In genomic region chr9:10653-11053, GRCh38 we compare ENCODE assay signal across 8 cellular contexts. TPM values are rescaled to one million over a fixed set of nuclear protein-coding genes. Genes with fewer than 3 reads are reported as not detected.
DNase-seq lines count a peak whose midpoint lies in the region; ATAC-seq and TF ChIP-seq lines count a peak whose summit lies in the region.
"Not testable (repeated sequence)": the region's sequence is repeated elsewhere in the genome, so short reads cannot be mapped to it uniquely, and the experiment has no call there.

No MANE protein-coding gene starts in this region.

- TF ChIP-seq CTCF in activated B cell treated with CpG ODN at 0.5 μM for 24 hours (IDR thresholded peaks at IDR 0.05); fibroblast of pulmonary artery (IDR thresholded peaks at IDR 0.05; ENCODE audit: low read length, missing control alignments); type B pancreatic cell (conservative IDR thresholded peaks at IDR 0.05): not testable (repeated sequence)

- H3K4me3 ChIP-seq in CD4-positive, alpha-beta memory T cell (ENCODE audit: low read length in 2 of 2); Karpas-422 (ENCODE audit: low read length); trophoblast cell (ENCODE audit: low read depth, low read length): not testable (repeated sequence)
- H3K4me3 ChIP-seq in fibroblast of pulmonary artery (replicated peaks; ENCODE audit: low read depth, low read length), result peak overlapping the region; percentile 28

- H3K79me1 ChIP-seq in trophoblast cell (ENCODE audit: low read length), result not testable (repeated sequence)

- not testable (repeated sequence) for H4K20me1 ChIP-seq in Karpas-422 (ENCODE audit: insufficient read depth, low read depth, low read length)

- not testable (repeated sequence) for H4K91ac ChIP-seq in trophoblast cell (ENCODE audit: low read depth, low read length)

- POLR2A ChIA-PET in CD4-positive, alpha-beta memory T cell (lab: Charles Lee; ENCODE audit: partially characterized antibody); activated B cell treated with CpG ODN at 0.5 μM for 24 hours (lab: Charles Lee): not testable (repeated sequence)

- CTCF ChIA-PET in CD4-positive, alpha-beta memory T cell (lab: Charles Lee; ENCODE audit: partially characterized antibody); activated B cell treated with CpG ODN at 0.5 μM for 24 hours (lab: Charles Lee): not testable (repeated sequence)

- H2BK120ac ChIP-seq in trophoblast cell (ENCODE audit: insufficient read depth, low read length, poor library complexity), result not testable (repeated sequence)

- not testable (repeated sequence) for H2AK5ac ChIP-seq in trophoblast cell (ENCODE audit: low read length)

- not testable (repeated sequence) for H3K9me3 Mint-ChIP-seq in CD4-positive, alpha-beta memory T cell; activated B cell treated with CpG ODN at 0.5 μM for 24 hours; type B pancreatic cell

- H3K36me3 Mint-ChIP-seq in CD4-positive, alpha-beta memory T cell; activated B cell treated with CpG ODN at 0.5 μM for 24 hours (ENCODE audit: low read depth); type B pancreatic cell: not testable (repeated sequence)

- H3K14ac ChIP-seq in trophoblast cell (ENCODE audit: low read length), result not testable (repeated sequence)

- not testable (repeated sequence) for H3K18ac ChIP-seq in trophoblast cell (ENCODE audit: low read length)

- H3K27ac Mint-ChIP-seq in CD4-positive, alpha-beta memory T cell; activated B cell treated with CpG ODN at 0.5 μM for 24 hours; type B pancreatic cell: not testable (repeated sequence)

- H3K36me3 ChIP-seq in CD4-positive, alpha-beta memory T cell (ENCODE audit: insufficient read depth, low read length); Karpas-422 (ENCODE audit: insufficient read depth, low read length); trophoblast cell (ENCODE audit: control insufficient read depth in 1 of 2, insufficient read depth in 2 of 2, low read length in 2 of 2): not testable (repeated sequence)

- not testable (repeated sequence) for H3K27ac ChIP-seq in CD4-positive, alpha-beta memory T cell (ENCODE audit: low read depth, low read length); Karpas-422 (ENCODE audit: low read length); trophoblast cell (ENCODE audit: low read depth, low read length)

- H4K8ac ChIP-seq in trophoblast cell (ENCODE audit: low read depth, low read length), result not testable (repeated sequence)

- H3K79me2 ChIP-seq in Karpas-422 (ENCODE audit: low read length); trophoblast cell (ENCODE audit: control insufficient read depth, insufficient read depth, low read length, poor library complexity): not testable (repeated sequence)

- H3K4me2 ChIP-seq in Karpas-422 (ENCODE audit: low read depth, low read length, poor library complexity, severe bottlenecking); trophoblast cell (ENCODE audit: low read length): not testable (repeated sequence)

- DNase-seq in CD4-positive, alpha-beta memory T cell, result peak in 4 of 5 donors; percentile 6 to 31 (median 18)
- DNase-seq in Karpas-422, result peak; percentile 39
- DNase-seq in activated B cell treated with CpG ODN at 0.5 μM for 24 hours, result peak; percentile 24
- peak; percentile 3 for DNase-seq in astrocyte of the hippocampus (ENCODE audit: low read depth, low spot score)
- peak; percentile 28 for DNase-seq in fibroblast of pulmonary artery (ENCODE audit: low read depth)
- DNase-seq in left colon, result peak; percentile 39 to 56
- peak; percentile 75 to 94 for DNase-seq in trophoblast cell
- not testable (repeated sequence) for DNase-seq in type B pancreatic cell (ENCODE audit: extremely low spot score, unreplicated experiment)

- not testable (repeated sequence) for H3K9me2 ChIP-seq in Karpas-422 (replicated peaks; ENCODE audit: insufficient read depth, low read length)

- H4K12ac ChIP-seq in trophoblast cell (ENCODE audit: low read depth, low read length), result not testable (repeated sequence)

- H3K9me3 ChIP-seq in CD4-positive, alpha-beta memory T cell (ENCODE audit: control insufficient read depth in 1 of 2, low read length in 2 of 2); Karpas-422 (ENCODE audit: low read length); trophoblast cell (ENCODE audit: insufficient read depth, low read depth, low read length): not testable (repeated sequence)

- H2AFZ ChIP-seq in Karpas-422 (ENCODE audit: low read length); trophoblast cell (ENCODE audit: insufficient read depth, low read length, poor library complexity): not testable (repeated sequence)

- H3K23ac ChIP-seq in trophoblast cell (ENCODE audit: low read length), result not testable (repeated sequence)

- intact Hi-C loops in CD4-positive, alpha-beta memory T cell (cut with micrococcal nuclease); activated B cell treated with CpG ODN at 0.5 μM for 24 hours (cut with micrococcal nuclease); left colon (cut with DNase I, micrococcal nuclease): not testable (repeated sequence)

- not testable (repeated sequence) for ATAC-seq in activated B cell treated with CpG ODN at 0.5 μM for 24 hours (ENCODE audit: low read depth)
- ATAC-seq in left colon, result peak; percentile 57

- not testable (repeated sequence) for H3K27me3 ChIP-seq in CD4-positive, alpha-beta memory T cell (ENCODE audit: insufficient read depth, low read length); Karpas-422 (ENCODE audit: low read length); trophoblast cell (ENCODE audit: insufficient read depth, low read length)

- not testable (repeated sequence) for H2BK5ac ChIP-seq in trophoblast cell (ENCODE audit: low read depth, low read length, poor library complexity)

- H3K4me1 Mint-ChIP-seq in CD4-positive, alpha-beta memory T cell; activated B cell treated with CpG ODN at 0.5 μM for 24 hours; type B pancreatic cell (ENCODE audit: unreplicated experiment): not testable (repeated sequence)

- H3K4me3 Mint-ChIP-seq in CD4-positive, alpha-beta memory T cell, result peak overlapping the region in 1 of 8 donors; percentile 23
- H3K4me3 Mint-ChIP-seq in activated B cell treated with CpG ODN at 0.5 μM for 24 hours, result not testable (repeated sequence)
- H3K4me3 Mint-ChIP-seq in type B pancreatic cell, result peak overlapping the region; percentile 27

- H2BK12ac ChIP-seq in trophoblast cell (ENCODE audit: low read length), result not testable (repeated sequence)

- not testable (repeated sequence) for H3K27me3 Mint-ChIP-seq in CD4-positive, alpha-beta memory T cell; activated B cell treated with CpG ODN at 0.5 μM for 24 hours; type B pancreatic cell

- not testable (repeated sequence) for H3K4ac ChIP-seq in trophoblast cell (ENCODE audit: low read depth, low read length)

- H3K4me1 ChIP-seq in CD4-positive, alpha-beta memory T cell (ENCODE audit: insufficient read depth, low read length); Karpas-422 (ENCODE audit: low read length); trophoblast cell (ENCODE audit: control insufficient read depth in 1 of 2, insufficient read depth in 2 of 2, low read length in 2 of 2): not testable (repeated sequence)

- not testable (repeated sequence) for H3K9ac ChIP-seq in Karpas-422 (ENCODE audit: low read length); trophoblast cell (ENCODE audit: low read length)

- no CpG with 5 or more reads among the region's 41 CpGs for WGBS in trophoblast cell (ENCODE audit: extremely low coverage, insufficient coverage, insufficient read length)

RNA-seq across cellular contexts. Expression of gene WASHC1, which starts 18.6 kb away (rescaled TPM):
- total RNA-seq in CD4-positive, alpha-beta memory T cell, result 10 to 100 TPM; 34.4 to 39.6 TPM
- 1 to 10 TPM in 1 of 2 donors, under 1 TPM in 1; 0.99 to 1.8 TPM for polyA plus RNA-seq in CD4-positive, alpha-beta memory T cell
- 11.4 and 19.7 TPM in 2 replicates for total RNA-seq in Karpas-422 (2014; rRNA removed; shearing (Covaris generic); ENCODE audit: low replicate concordance)
- total RNA-seq in activated B cell treated with CpG ODN at 0.5 μM for 24 hours (22.7 and 29.0 TPM in 2 replicates), left colon (10 to 100 TPM; 17.2 to 21.2 TPM), type B pancreatic cell (ENCODE audit: low replicate concordance) (21.4 and 24.2 TPM in 2 replicates)
- 6.5 and 6.7 TPM in 2 replicates for polyA plus RNA-seq in trophoblast cell (2013)
